1 cellular context compared by ENCODE assay signal in genomic region chr2:120343433-120344105, GRCh38.
A peak's percentile ranks its signal among the peaks of the same experiment; 100 is the strongest.
TF ChIP-seq lines count a peak whose summit lies in the region.

No MANE protein-coding gene starts in this region.

TF ChIP-seq in HepG2, 621 proteins besides CTCF, POLR2A, EP300 and RAD21 (continued from another document and continues in another):
- 0 out of 2 replicates have a peak, but pooled peaks have one; percentile 17 for TF ChIP-seq SP5 (CRISPR knock-in tag; IDR thresholded peaks at IDR 0.05; ENCODE audit: borderline replicate concordance, low read depth)
- no peak for TF ChIP-seq ADNP (CRISPR knock-in tag; IDR thresholded peaks at IDR 0.05)
- no peak for TF ChIP-seq ZBTB8A (CRISPR knock-in tag; IDR thresholded peaks at IDR 0.05; ENCODE audit: borderline replicate concordance, low read depth)
- TF ChIP-seq SRSF1 (optimal IDR thresholded peaks at IDR 0.05; ENCODE audit: low read depth, low read length): no peak
- peak; percentile 72 for TF ChIP-seq ZNF501 (CRISPR knock-in tag; IDR thresholded peaks at IDR 0.05)
- peak; percentile 53; the same call in 1 of the 2 replicates for TF ChIP-seq FOXO1 (CRISPR knock-in tag; IDR thresholded peaks at IDR 0.05)
- no peak for TF ChIP-seq IKZF1 (IDR thresholded peaks at IDR 0.05)
- no peak for TF ChIP-seq ZNF337 (CRISPR knock-in tag; IDR thresholded peaks at IDR 0.05; ENCODE audit: borderline replicate concordance, low read depth)
- TF ChIP-seq ZNF383 (CRISPR knock-in tag; IDR thresholded peaks at IDR 0.05; ENCODE audit: borderline replicate concordance): no peak
- TF ChIP-seq JUNB (CRISPR knock-in tag; IDR thresholded peaks at IDR 0.05; ENCODE audit: borderline replicate concordance): no peak
- peak; percentile 53; the same call in 1 of the 2 replicates for TF ChIP-seq THRA (CRISPR knock-in tag; IDR thresholded peaks at IDR 0.05; ENCODE audit: borderline replicate concordance)
- no peak for TF ChIP-seq U2AF1 (optimal IDR thresholded peaks at IDR 0.05; ENCODE audit: low read depth, low read length)
- peak; percentile 70; the same call in 1 of the 2 replicates for TF ChIP-seq ARID5B (CRISPR knock-in tag; IDR thresholded peaks at IDR 0.05)
- TF ChIP-seq RARG (CRISPR knock-in tag; IDR thresholded peaks at IDR 0.05; ENCODE audit: low read depth): no peak
- no peak for TF ChIP-seq ZNF839 (CRISPR knock-in tag; IDR thresholded peaks at IDR 0.05; ENCODE audit: borderline replicate concordance)
- peak; percentile 42 for TF ChIP-seq MED1 (CRISPR knock-in tag; IDR thresholded peaks at IDR 0.05)
- 0 out of 2 replicates have a peak, but pooled peaks have one; percentile 39 for TF ChIP-seq MED13 (CRISPR knock-in tag; IDR thresholded peaks at IDR 0.05)
- no peak for TF ChIP-seq ZNF382 (CRISPR knock-in tag; IDR thresholded peaks at IDR 0.05; ENCODE audit: borderline replicate concordance)
- TF ChIP-seq FUBP1 (CRISPR knock-in tag; IDR thresholded peaks at IDR 0.05; ENCODE audit: borderline replicate concordance): no peak
- TF ChIP-seq ZSCAN30 (CRISPR knock-in tag; IDR thresholded peaks at IDR 0.05): no peak
- TF ChIP-seq ZNF562 (CRISPR knock-in tag; IDR thresholded peaks at IDR 0.05; ENCODE audit: borderline replicate concordance): no peak
- TF ChIP-seq SCMH1 (CRISPR knock-in tag; IDR thresholded peaks at IDR 0.05; ENCODE audit: borderline replicate concordance): no peak
- no peak for TF ChIP-seq FOXA1 (IDR thresholded peaks at IDR 0.05)
- TF ChIP-seq FOXA1 (CRISPR knock-in tag; IDR thresholded peaks at IDR 0.05): no peak
- peak; percentile 39; the same call in 1 of the 2 replicates for TF ChIP-seq PPARG (CRISPR knock-in tag; conservative IDR thresholded peaks at IDR 0.05)
- TF ChIP-seq HMGXB4 (CRISPR knock-in tag; IDR thresholded peaks at IDR 0.05; ENCODE audit: borderline replicate concordance in 1 of 2, low read depth in 1 of 2): peak; percentile 48 to 83; a peak in 1 of 4 replicates
- no peak for TF ChIP-seq ZNF343 (CRISPR knock-in tag; IDR thresholded peaks at IDR 0.05)
- no peak for TF ChIP-seq ZNF878 (CRISPR knock-in tag; IDR thresholded peaks at IDR 0.05)
- TF ChIP-seq ZNF552 (CRISPR knock-in tag; IDR thresholded peaks at IDR 0.05; ENCODE audit: borderline replicate concordance): no peak
- TF ChIP-seq ZNF276 (CRISPR knock-in tag; IDR thresholded peaks at IDR 0.05; ENCODE audit: low read depth): 0 out of 2 replicates have a peak, but pooled peaks have one; percentile 26
- TF ChIP-seq ZBTB39 (CRISPR knock-in tag; IDR thresholded peaks at IDR 0.05): peak; percentile 39; the same call in 1 of the 2 replicates
- no peak for TF ChIP-seq SIX1 (CRISPR knock-in tag; IDR thresholded peaks at IDR 0.05; ENCODE audit: borderline replicate concordance)
- TF ChIP-seq MEIS2 (CRISPR knock-in tag; IDR thresholded peaks at IDR 0.05): peak; percentile 59
- TF ChIP-seq SOX5 (CRISPR knock-in tag; IDR thresholded peaks at IDR 0.05; ENCODE audit: borderline replicate concordance): 0 out of 2 replicates have a peak, but pooled peaks have one; percentile 30
- TF ChIP-seq RFXAP (CRISPR knock-in tag; IDR thresholded peaks at IDR 0.05; ENCODE audit: borderline replicate concordance): peak; percentile 61; the same call in 1 of the 2 replicates
- peak; percentile 45; the same call in 1 of the 2 replicates for TF ChIP-seq IRF2 (CRISPR knock-in tag; IDR thresholded peaks at IDR 0.05)
- 0 out of 2 replicates have a peak, but pooled peaks have one; percentile 14 for TF ChIP-seq FOXP4 (CRISPR knock-in tag; IDR thresholded peaks at IDR 0.05)
- no peak for TF ChIP-seq RERE (CRISPR knock-in tag; IDR thresholded peaks at IDR 0.05; ENCODE audit: low read depth)
- peak; percentile 50 for TF ChIP-seq ATF3 (CRISPR knock-in tag; IDR thresholded peaks at IDR 0.05)
